ENCODE assay signal across 8 cellular contexts in the genomic region with DNA sequence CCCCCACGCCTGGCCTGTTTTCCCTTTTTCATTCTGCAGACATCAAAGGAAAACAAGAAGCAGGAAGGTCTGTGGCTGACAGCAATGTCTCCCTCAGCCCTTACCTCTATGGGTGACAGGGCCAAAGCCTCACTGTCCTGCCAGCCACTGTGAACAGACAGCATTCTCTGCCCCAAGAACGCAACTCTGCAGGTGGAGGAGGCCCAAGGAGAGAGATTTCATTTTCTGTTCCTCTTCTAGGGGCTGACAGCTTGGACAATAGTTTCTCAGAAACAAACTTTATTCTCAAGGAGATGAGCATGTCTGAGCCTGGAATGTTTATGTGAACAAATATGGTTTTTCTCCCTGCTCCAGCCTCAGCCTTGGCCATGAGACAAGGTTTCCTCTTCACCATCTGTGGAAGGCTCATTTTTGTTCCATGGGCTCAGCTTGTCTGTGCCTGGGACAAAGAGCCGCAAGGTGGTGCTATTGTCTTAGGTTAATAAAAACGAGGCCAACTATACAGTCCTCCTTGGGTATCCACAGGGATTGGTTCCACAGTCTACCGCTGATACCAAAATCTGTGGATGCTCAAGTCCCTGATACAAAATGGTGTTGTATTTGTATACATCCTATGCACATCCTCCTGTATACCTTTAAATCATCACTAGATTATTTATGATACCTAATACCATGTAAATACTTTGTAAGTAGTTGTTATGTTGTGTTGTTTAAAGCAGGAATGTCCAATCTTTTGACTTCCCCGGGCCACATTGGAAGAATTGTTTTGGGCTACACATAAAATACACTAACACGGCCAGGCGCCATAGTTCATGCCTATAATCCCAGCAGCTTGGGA.
DNase-seq lines count a peak whose midpoint lies in the region; ATAC-seq and TF ChIP-seq lines count a peak whose summit lies in the region.

No MANE protein-coding gene starts in this region.

- H3K27ac ChIP-seq in DND-41 (ENCODE audit: low read length) = no peak overlapping the region
- H3K27ac ChIP-seq in RWPE1 = no peak overlapping the region

- H3K27me3 ChIP-seq in DND-41 (ENCODE audit: insufficient read depth, low read length, poor library complexity) = no peaks in the 10 kb centered on the region

- in situ Hi-C loops in KBM-7 (cut with MboI; ENCODE audit: low pct_unique_long_range_greater_than_20kb, low sequenced_read_pairs) (no loop called here), astrocyte of the cerebellum (cut with HindIII; ENCODE audit: low sequenced_read_pairs) (no loop called here)

- DNase-seq in DND-41 (peak; percentile 53), KBM-7 (peak; percentile 76), RWPE1 (ENCODE audit: low spot score) (peak; percentile 34), astrocyte of the cerebellum (ENCODE audit: low read depth) (peak; percentile 29), inferior parietal cortex (ENCODE audit: extremely low spot score) (peak; percentile 66)
- DNase-seq in stimulated activated CD4-positive, alpha-beta T cell treated with anti-CD3 and anti-CD28 coated beads, Interleukin-1b, Interleukin-23, amount 100 ng/mL, for 48 hours = peak; percentile 30
- DNase-seq in effector CD8-positive, alpha-beta T cell (lab: John Stamatoyannopoulos, UW) = no peak

- H3K36me3 ChIP-seq in DND-41 (ENCODE audit: insufficient read depth, low read length) = no peaks in the 10 kb centered on the region

- H3K9me3 ChIP-seq in DND-41 (ENCODE audit: insufficient read depth, low read length, severe bottlenecking) = no peaks in the 10 kb centered on the region

- H2AFZ ChIP-seq in DND-41 (ENCODE audit: low read depth, low read length) = no peak overlapping the region

- CTCF ChIA-PET in RWPE1 (lab: Yijun Ruan, JAX) = interaction anchor here (0.5 to 2.0 kb wide), 7 partner anchors 12 to 173 kb away, joined by 3 to 10 read pairs (median 4); no protein-coding TSS in a partner anchor

- POLR2A ChIA-PET in RWPE1 (lab: Yijun Ruan, JAX; ENCODE audit: low non-redundant PET) = no interaction called here

- H3K4me1 ChIP-seq in DND-41 (ENCODE audit: insufficient read depth, low read length) = peaks cover 12% of the 10 kb centered on the region

- ATAC-seq in DND-41 (ENCODE audit: insufficient read depth, low read depth) (peak; percentile 89), GM21825 (IDR thresholded peaks at IDR 0.05; ENCODE audit: unreplicated experiment) (no peak)

- no peaks in the 10 kb centered on the region for H4K20me1 ChIP-seq in DND-41 (ENCODE audit: insufficient read depth, low read length)

- H3K79me2 ChIP-seq in DND-41 (ENCODE audit: insufficient read depth, low read length) = no peaks in the 10 kb centered on the region

- no peak overlapping the region for H3K4me2 ChIP-seq in DND-41 (ENCODE audit: insufficient read depth, low read length)

- H3K4me3 ChIP-seq in DND-41 (ENCODE audit: low read depth in 1 of 2, low read length in 2 of 2) (no peak overlapping the region), astrocyte of the cerebellum (ENCODE audit: low read depth, low read length) (no peak overlapping the region)

- no peak overlapping the region for H3K9ac ChIP-seq in DND-41 (ENCODE audit: low read depth, low read length)

- TF ChIP-seq CTCF in DND-41 (IDR thresholded peaks at IDR 0.05; ENCODE audit: borderline replicate concordance, extremely low read depth, low read length, poor library complexity, severe bottlenecking) = peak; percentile 71
- TF ChIP-seq CTCF in RWPE1 (conservative IDR thresholded peaks at IDR 0.05; ENCODE audit: low read depth) = peak; percentile 75
- TF ChIP-seq CTCF in astrocyte of the cerebellum (IDR thresholded peaks at IDR 0.05; ENCODE audit: low read depth, low read length, missing control alignments) = peak; percentile 76
